24 cellular contexts compared by ENCODE assay signal in the genomic region with DNA sequence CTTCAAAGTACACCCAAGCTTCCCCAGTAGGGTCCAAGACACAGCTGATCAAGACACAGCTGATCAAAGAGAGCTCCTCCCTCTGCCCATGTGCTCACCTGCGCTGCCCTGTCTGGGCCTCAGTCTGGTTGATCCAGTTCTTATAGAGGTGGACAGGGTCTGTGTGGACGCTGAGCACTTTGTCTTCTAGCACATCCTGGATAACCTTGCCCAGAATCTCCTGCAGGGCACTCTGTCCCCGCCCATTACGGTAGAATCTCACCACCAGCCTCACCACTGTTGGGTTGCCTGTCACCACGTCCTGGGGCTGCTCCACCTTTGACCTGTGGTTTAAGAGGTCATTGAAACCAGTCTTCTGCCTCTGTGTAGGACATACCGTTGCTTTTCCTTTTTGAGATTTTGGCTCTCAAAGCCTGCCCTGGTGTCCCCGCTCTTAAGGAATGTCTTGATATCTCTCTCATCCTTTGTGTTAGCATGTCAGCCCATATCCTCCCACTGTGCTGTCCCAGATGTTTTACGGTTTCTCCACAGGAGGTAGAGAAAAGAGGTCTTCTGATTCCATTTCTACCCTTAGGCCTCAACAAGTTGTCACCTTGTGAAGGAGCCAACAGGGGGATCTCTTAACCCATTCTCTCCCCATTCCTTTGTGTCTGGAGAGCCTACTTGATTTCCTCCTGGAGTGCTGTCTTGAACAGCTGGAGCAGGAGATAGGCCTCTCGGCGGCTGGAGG. TPM values are rescaled to one million over a fixed set of nuclear protein-coding genes. Genes with fewer than 3 reads are reported as not detected.
A peak's percentile ranks its signal among the peaks of the same experiment; 100 is the strongest.
DNase-seq lines count a peak whose midpoint lies in the region; ATAC-seq, FAIRE-seq and TF ChIP-seq lines count a peak whose summit lies in the region.
"Had no signal": no experiment of that assay in that cellular context is flagged by ENCODE, and none has a peak within 500 bp of the region (broad histone marks: within the 10 kb centered on the region; RNA-seq: fewer than 3 reads in every experiment).

No MANE protein-coding gene starts in this region.

- no peaks in the 10 kb centered on the region for H3K27me3 Mint-ChIP-seq in CD14-positive monocyte (ENCODE audit: low read depth in 3 of 3)
- H3K27me3 Mint-ChIP-seq in endodermal cell (ENCODE audit: insufficient read depth), result no peaks in the 10 kb centered on the region
- H3K27me3 Mint-ChIP-seq: CD4-positive, alpha-beta memory T cell had no signal

- H3K27ac ChIP-seq in KMS-11 (no peak overlapping the region), endodermal cell (ENCODE audit: low read depth, low read length) (no peak overlapping the region), HepG2 (ENCODE audit: extremely low read length, insufficient read depth, low read length) (no peak overlapping the region)

- H3K4me2 ChIP-seq in KMS-11 (no peak overlapping the region), HepG2 (ENCODE audit: low read depth, low read length) (no peak overlapping the region)
- H3K4me2 ChIP-seq: GM23338 had no signal

- H3K4me1 ChIP-seq in KMS-11 (ENCODE audit: low read depth, poor library complexity, severe bottlenecking), result no peaks in the 10 kb centered on the region
- no peaks in the 10 kb centered on the region for H3K4me1 ChIP-seq in endodermal cell (ENCODE audit: control insufficient read depth, insufficient read depth, low read length)
- H3K4me1 ChIP-seq in HepG2 (ENCODE audit: insufficient read depth, low read length), result no peaks in the 10 kb centered on the region
- H3K4me1 ChIP-seq: HAP-1 had no signal

- H3K27me3 ChIP-seq in KMS-11 (ENCODE audit: insufficient read depth, low read depth) (no peaks in the 10 kb centered on the region), endodermal cell (ENCODE audit: control insufficient read depth, insufficient read depth, low read length, poor library complexity, severe bottlenecking) (no peaks in the 10 kb centered on the region), HepG2 (ENCODE audit: control insufficient read depth in 1 of 2, insufficient read depth in 2 of 2, low read length in 2 of 2) (no peaks in the 10 kb centered on the region)

- H3K4me3 ChIP-seq in KMS-11 (IDR thresholded peaks at IDR 0.05; ENCODE audit: insufficient read depth, low read depth, low read length) (no peak overlapping the region), endodermal cell (ENCODE audit: low read length) (no peak overlapping the region), HepG2 (replicated peaks in 1 of 3; ENCODE audit: insufficient read depth in 1 of 3, low read depth in 2 of 3, low read length in 3 of 3) (no peak overlapping the region)
- H3K4me3 ChIP-seq: GM23338, HAP-1 had no signal

- TF ChIP-seq EP300 in HepG2 (IDR thresholded peaks at IDR 0.05; ENCODE audit: low read depth in 2 of 2, low read length in 2 of 2), result no peak
- TF ChIP-seq EP300 in HepG2 (CRISPR knock-in tag; IDR thresholded peaks at IDR 0.05; ENCODE audit: borderline replicate concordance), result no peak

- H3K36me3 ChIP-seq in KMS-11 (ENCODE audit: insufficient read depth) (no peaks in the 10 kb centered on the region), endodermal cell (ENCODE audit: control insufficient read depth, insufficient read depth, low read length) (peaks cover 64% of the 10 kb centered on the region), HepG2 (replicated peaks in 1 of 2; ENCODE audit: control insufficient read depth in 1 of 2, insufficient read depth in 2 of 2, low read length in 2 of 2) (peaks cover 21 to 45% of the 10 kb centered on the region in 2 experiments)

- no peaks in the 10 kb centered on the region for H4K20me1 ChIP-seq in KMS-11 (ENCODE audit: insufficient read depth)
- H4K20me1 ChIP-seq in HepG2 (ENCODE audit: insufficient read depth, low read length), result no peaks in the 10 kb centered on the region

- intact Hi-C loops in CD14-positive monocyte (cut with micrococcal nuclease), result no loop called here
- intact Hi-C loops in left colon (cut with DNase I, micrococcal nuclease), result no loop called here
- intact Hi-C loops in HepG2 (cut with micrococcal nuclease; ENCODE audit: unreplicated experiment), result no loop called here

- H3K9ac ChIP-seq in KMS-11 (no peak overlapping the region), endodermal cell (ENCODE audit: extremely low read depth, low read length, poor library complexity, severe bottlenecking) (no peak overlapping the region), HepG2 (ENCODE audit: insufficient read depth, low read depth, low read length) (no peak overlapping the region)

- H2AFZ ChIP-seq in KMS-11 (ENCODE audit: low read depth) (no peak overlapping the region), HepG2 (ENCODE audit: low read length) (no peak overlapping the region)
- H2AFZ ChIP-seq: GM23338 had no signal

- POLR2A ChIA-PET in HepG2 (lab: Yijun Ruan, JAX), result no interaction called here

- no peak for FAIRE-seq in HepG2 (lab: Jason Lieb, UNC)
- FAIRE-seq: GM12891 had no signal

- H3K9me3 Mint-ChIP-seq in CD14-positive monocyte (no peaks in the 10 kb centered on the region), endodermal cell (no peaks in the 10 kb centered on the region)
- H3K9me3 Mint-ChIP-seq: CD4-positive, alpha-beta memory T cell; GM23338 had no signal

- peaks cover 70 to 81% of the 10 kb centered on the region in 2 donors for H3K36me3 Mint-ChIP-seq in CD14-positive monocyte
- peaks cover 50% of the 10 kb centered on the region for H3K36me3 Mint-ChIP-seq in endodermal cell (ENCODE audit: low read depth)
- H3K36me3 Mint-ChIP-seq: CD4-positive, alpha-beta memory T cell had no signal

- no peak for TF ChIP-seq CTCF in CD14-positive monocyte (IDR thresholded peaks at IDR 0.05)
- 0 out of 2 replicates have a peak, but pooled peaks have one; percentile 18 for TF ChIP-seq CTCF in KMS-11 (conservative IDR thresholded peaks at IDR 0.05; ENCODE audit: low read depth, low read length)
- peak; percentile 18 for TF ChIP-seq CTCF in endodermal cell (conservative IDR thresholded peaks at IDR 0.05)
- TF ChIP-seq CTCF in HepG2 (CRISPR knock-in tag; IDR thresholded peaks at IDR 0.05), result no peak

- WGBS in endodermal cell (ENCODE audit: insufficient coverage in 1 of 2, insufficient read length in 1 of 2), 2 experiments, result 84 to 85% methylated on average over 10 of the region's 10 CpGs
- WGBS in HepG2 (ENCODE audit: low lambda C conversion rate), result 95% methylated on average over 9 of the region's 10 CpGs

- no peak for TF ChIP-seq RAD21 in HepG2 (CRISPR knock-in tag; IDR thresholded peaks at IDR 0.05)

- BruUV-seq in HepG2 (replicated peaks; lab: Mats Ljungman, UMichigan), result no TSS peak

- H3K9me3 ChIP-seq in endodermal cell (ENCODE audit: control insufficient read depth, low read length), result no peaks in the 10 kb centered on the region
- no peaks in the 10 kb centered on the region for H3K9me3 ChIP-seq in HepG2 (ENCODE audit: low read length)
- H3K9me3 ChIP-seq: Caco-2, HAP-1 had no signal

- ATAC-seq in left colon (no peak), HepG2 (no peak)
- ATAC-seq: GM23338 had no signal

- in situ Hi-C loops in HepG2 (cut with HindIII; ENCODE audit: extremely low pct_ligation_motif_present, low pct_unique_long_range_greater_than_20kb), result no loop called here

- H3K4me3 Mint-ChIP-seq in CD14-positive monocyte (no peak overlapping the region), endodermal cell (no peak overlapping the region)
- H3K4me3 Mint-ChIP-seq: CD4-positive, alpha-beta memory T cell; GM23338 had no signal

- H3K27ac Mint-ChIP-seq in CD14-positive monocyte (peak overlapping the region in 4 of 7 donors; percentile 2 to 48 (median 17)), endodermal cell (no peak overlapping the region)
- H3K27ac Mint-ChIP-seq: GM23338 had no signal

- DNase-seq in CD14-positive monocyte (ENCODE audit: low spot score) (no peak), endodermal cell (peak; percentile 72), NCI-H510A (lab: John Stamatoyannopoulos, UW) (no peak), left colon (no peak), HepG2 (ENCODE audit: low spot score) (no peak)
- DNase-seq: Caco-2; CD4-positive, alpha-beta memory T cell; DMS 273 treated with DMSO at 0.1 percent for 48 hours; DND-41; KBM-7; NCI-H1092 treated with DMSO at 0.1 percent for 48 hours; NCI-H1436 treated with DMSO at 0.1 percent for 48 hours; NCI-H1930; NCI-H510A treated with DMSO at 0.1 percent for 48 hours; NCI-H82; OCI-M1 had no signal

- H3K4me1 Mint-ChIP-seq in CD14-positive monocyte (peaks cover 17% of the 10 kb centered on the region), endodermal cell (peaks cover 12% of the 10 kb centered on the region)
- H3K4me1 Mint-ChIP-seq: CD4-positive, alpha-beta memory T cell had no signal

- H3K79me2 ChIP-seq in KMS-11 (ENCODE audit: insufficient read depth, low read depth), result no peaks in the 10 kb centered on the region
- H3K79me2 ChIP-seq in HepG2 (ENCODE audit: insufficient read depth, low read length), result no peaks in the 10 kb centered on the region

- TF ChIP-seq POLR2A in HepG2 (IDR thresholded peaks at IDR 0.05; ENCODE audit: insufficient read depth in 1 of 2, low read depth in 2 of 2, low read length in 2 of 2), result no peak

- CTCF ChIA-PET in HepG2 (lab: Yijun Ruan, JAX; ENCODE audit: low intra/inter-chr PET ratio, low total read pairs), result no interaction called here

RNA-seq across cellular contexts. Expression of a gene that starts 33.5 kb away (rescaled TPM):
- polyA plus RNA-seq in CD14-positive monocyte (under 1 TPM in 1 of 2 donors, not detected in 1; 0.03 TPM), HepG2 (2011; rRNA removed) (12.8 and 13.5 TPM in 2 replicates)
- total RNA-seq in endodermal cell (10 to 100 TPM; 28.6 to 36.9 TPM), left colon (10 to 100 TPM in 1 of 2 donors, 1 to 10 TPM in 1; 2.8 to 10.5 TPM), HepG2 (2016; rRNA removed; fragmentation: Illumina TruSeq; extraction: Trizol) (6.7 and 14.1 TPM in 2 replicates)
- 28.9 TPM for polyA plus RNA-seq in endodermal cell (2013, experiment 1 of 2)
- 28.9 TPM for polyA plus RNA-seq in endodermal cell (2013, experiment 2 of 2)
- 0.97 and 2.0 TPM in 2 replicates for total RNA-seq in HepG2 (2016; cell fraction: cytosol; rRNA removed; fragmentation: Illumina TruSeq; extraction: Trizol; ENCODE audit: low read depth)
- 6.2 and 14.6 TPM in 2 replicates for total RNA-seq in HepG2 (2016; cell fraction: insoluble cytoplasmic fraction; rRNA removed; fragmentation: Illumina TruSeq; extraction: Trizol)
- total RNA-seq in HepG2 (2016; cell fraction: membrane; rRNA removed; fragmentation: Illumina TruSeq; extraction: Trizol), result 2.2 and 2.4 TPM in 2 replicates
- total RNA-seq in HepG2 (2016; cell fraction: nucleus; rRNA removed; fragmentation: Illumina TruSeq; extraction: Trizol), result 18.5 and 22.6 TPM in 2 replicates
- 2.4 and 3.7 TPM in 2 replicates for polyA plus RNA-seq in HepG2 (2011; cell fraction: cytosol; rRNA removed)
- 79.6 and 121 TPM in 2 replicates for polyA plus RNA-seq in HepG2 (2011; cell fraction: nucleus; rRNA removed)
- polyA plus RNA-seq in HepG2 (2012), result 4.8 and 7.5 TPM in 2 replicates
- 0.44 TPM in 2 replicates for polyA plus RNA-seq in HepG2 (2016; cell fraction: cytosol; fragmentation: Illumina TruSeq; extraction: Trizol; ENCODE audit: low read depth)
- polyA plus RNA-seq in HepG2 (2016; cell fraction: insoluble cytoplasmic fraction; fragmentation: Illumina TruSeq; extraction: Trizol; ENCODE audit: low read depth), result 3.2 and 3.8 TPM in 2 replicates
- 0.92 and 1.1 TPM in 2 replicates for polyA plus RNA-seq in HepG2 (2016; cell fraction: membrane; fragmentation: Illumina TruSeq; extraction: Trizol; ENCODE audit: low read depth)
- 42.8 and 43.6 TPM in 2 replicates for polyA plus RNA-seq in HepG2 (2016; cell fraction: nucleus; fragmentation: Illumina TruSeq; extraction: Trizol; ENCODE audit: insufficient read depth, low read depth)
- 22.3 and 62.6 TPM in 2 replicates for polyA minus RNA-seq in HepG2 (2011; rRNA and poly(A)+ RNA removed; ENCODE audit: low replicate concordance)
- 4.0 and 5.7 TPM in 2 replicates for polyA minus RNA-seq in HepG2 (2011; cell fraction: cytosol; rRNA and poly(A)+ RNA removed)
- 16.8 and 18.3 TPM in 2 replicates for polyA minus RNA-seq in HepG2 (2011; cell fraction: nucleus; rRNA and poly(A)+ RNA removed)
- total RNA-seq: CD4-positive, alpha-beta memory T cell had no signal
- polyA plus RNA-seq: CD4-positive, alpha-beta memory T cell had no signal

RNA-seq across cellular contexts. Expression of a gene that starts 38.3 kb away (rescaled TPM):
- polyA plus RNA-seq in CD14-positive monocyte (1 to 10 TPM; 4.5 to 8.0 TPM), HepG2 (2011; rRNA removed) (3.9 and 4.8 TPM in 2 replicates)
- total RNA-seq in endodermal cell (10 to 100 TPM; 10.5 to 12.8 TPM), left colon (10 to 100 TPM; 45.9 to 66.4 TPM), HepG2 (2016; rRNA removed; fragmentation: Illumina TruSeq; extraction: Trizol) (1.3 and 1.6 TPM in 2 replicates)
- polyA plus RNA-seq in endodermal cell (2013, experiment 1 of 2), result 11.5 TPM
- 11.3 TPM for polyA plus RNA-seq in endodermal cell (2013, experiment 2 of 2)
- total RNA-seq in HepG2 (2016; cell fraction: cytosol; rRNA removed; fragmentation: Illumina TruSeq; extraction: Trizol; ENCODE audit: low read depth), result 0.10 and 0.18 TPM in 2 replicates
- 0.94 and 1.4 TPM in 2 replicates for total RNA-seq in HepG2 (2016; cell fraction: insoluble cytoplasmic fraction; rRNA removed; fragmentation: Illumina TruSeq; extraction: Trizol)
- 0.86 and 1.1 TPM in 2 replicates for total RNA-seq in HepG2 (2016; cell fraction: membrane; rRNA removed; fragmentation: Illumina TruSeq; extraction: Trizol)
- total RNA-seq in HepG2 (2016; cell fraction: nucleus; rRNA removed; fragmentation: Illumina TruSeq; extraction: Trizol), result 1.6 and 2.1 TPM in 2 replicates
- 3.4 and 4.5 TPM in 2 replicates for polyA plus RNA-seq in HepG2 (2011; cell fraction: cytosol; rRNA removed)
- polyA plus RNA-seq in HepG2 (2011; cell fraction: nucleus; rRNA removed), result 16.7 and 19.0 TPM in 2 replicates
- polyA plus RNA-seq in HepG2 (2012), result 7.2 and 7.9 TPM in 2 replicates
- polyA plus RNA-seq in HepG2 (2016; cell fraction: cytosol; fragmentation: Illumina TruSeq; extraction: Trizol; ENCODE audit: low read depth), result 0.14 and 0.24 TPM in 2 replicates
- 2.7 and 4.2 TPM in 2 replicates for polyA plus RNA-seq in HepG2 (2016; cell fraction: insoluble cytoplasmic fraction; fragmentation: Illumina TruSeq; extraction: Trizol; ENCODE audit: low read depth)
- 0.64 and 0.70 TPM in 2 replicates for polyA plus RNA-seq in HepG2 (2016; cell fraction: membrane; fragmentation: Illumina TruSeq; extraction: Trizol; ENCODE audit: low read depth)
- 5.2 and 6.2 TPM in 2 replicates for polyA plus RNA-seq in HepG2 (2016; cell fraction: nucleus; fragmentation: Illumina TruSeq; extraction: Trizol; ENCODE audit: insufficient read depth, low read depth)
- polyA minus RNA-seq in HepG2 (2011; rRNA and poly(A)+ RNA removed; ENCODE audit: low replicate concordance), result 6.9 and 12.7 TPM in 2 replicates
- polyA minus RNA-seq in HepG2 (2011; cell fraction: cytosol; rRNA and poly(A)+ RNA removed), result 4.3 and 7.2 TPM in 2 replicates
- 5.4 and 6.3 TPM in 2 replicates for polyA minus RNA-seq in HepG2 (2011; cell fraction: nucleus; rRNA and poly(A)+ RNA removed)

RNA-seq across cellular contexts. Expression of a gene that starts 40.6 kb away (rescaled TPM):
- polyA plus RNA-seq in CD14-positive monocyte (under 1 TPM in 1 of 2 donors, not detected in 1; 0.14 TPM), HepG2 (2011; rRNA removed) (0.18 and 0.30 TPM in 2 replicates)
- total RNA-seq in endodermal cell (not detected), left colon (under 1 TPM in 1 of 2 donors, not detected in 1; 0.28 TPM), HepG2 (2016; rRNA removed; fragmentation: Illumina TruSeq; extraction: Trizol) (0.13 and 0.15 TPM in 2 replicates)
- polyA plus RNA-seq in endodermal cell (2013, experiment 1 of 2), result not detected
- polyA plus RNA-seq in endodermal cell (2013, experiment 2 of 2), result not detected
- total RNA-seq in HepG2 (2016; cell fraction: cytosol; rRNA removed; fragmentation: Illumina TruSeq; extraction: Trizol; ENCODE audit: low read depth), result not detected in 2 replicates
- 0.22 and 0.37 TPM in 2 replicates for total RNA-seq in HepG2 (2016; cell fraction: insoluble cytoplasmic fraction; rRNA removed; fragmentation: Illumina TruSeq; extraction: Trizol)
- not detected in 2 replicates for total RNA-seq in HepG2 (2016; cell fraction: membrane; rRNA removed; fragmentation: Illumina TruSeq; extraction: Trizol)
- not detected in 2 replicates for total RNA-seq in HepG2 (2016; cell fraction: nucleus; rRNA removed; fragmentation: Illumina TruSeq; extraction: Trizol)
- 0.05 and 0.11 TPM in 2 replicates for polyA plus RNA-seq in HepG2 (2011; cell fraction: cytosol; rRNA removed)
- polyA plus RNA-seq in HepG2 (2011; cell fraction: nucleus; rRNA removed), result 0.61 and 1.4 TPM in 2 replicates
- 0.17 TPM in 1 of 2 replicates, not detected in the other for polyA plus RNA-seq in HepG2 (2012)
- polyA plus RNA-seq in HepG2 (2016; cell fraction: cytosol; fragmentation: Illumina TruSeq; extraction: Trizol; ENCODE audit: low read depth), result not detected in 2 replicates
- polyA plus RNA-seq in HepG2 (2016; cell fraction: insoluble cytoplasmic fraction; fragmentation: Illumina TruSeq; extraction: Trizol; ENCODE audit: low read depth), result not detected in 2 replicates
- not detected in 2 replicates for polyA plus RNA-seq in HepG2 (2016; cell fraction: membrane; fragmentation: Illumina TruSeq; extraction: Trizol; ENCODE audit: low read depth)
- 0.60 TPM in 1 of 2 replicates, not detected in the other for polyA plus RNA-seq in HepG2 (2016; cell fraction: nucleus; fragmentation: Illumina TruSeq; extraction: Trizol; ENCODE audit: insufficient read depth, low read depth)
- 0.32 TPM in 1 of 2 replicates, not detected in the other for polyA minus RNA-seq in HepG2 (2011; rRNA and poly(A)+ RNA removed; ENCODE audit: low replicate concordance)
- polyA minus RNA-seq in HepG2 (2011; cell fraction: cytosol; rRNA and poly(A)+ RNA removed), result not detected in 2 replicates
- 0.99 TPM in 1 of 2 replicates, not detected in the other for polyA minus RNA-seq in HepG2 (2011; cell fraction: nucleus; rRNA and poly(A)+ RNA removed)
- total RNA-seq: Caco-2, G401, GM23338, Right ventricle myocardium inferior, SK-MEL-5 had no signal
- polyA plus RNA-seq: BJ, GM23338 had no signal

RNA-seq across cellular contexts. Expression of a gene that starts 52.7 kb away (rescaled TPM):
- polyA plus RNA-seq in CD14-positive monocyte (10 to 100 TPM; 54.9 to 81.7 TPM), HepG2 (2011; rRNA removed) (35.0 and 39.4 TPM in 2 replicates)
- total RNA-seq in endodermal cell (100 to 1,000 TPM in 1 of 2 donors, 10 to 100 TPM in 1; 96.0 to 129 TPM), left colon (10 to 100 TPM; 78.0 to 87.7 TPM), HepG2 (2016; rRNA removed; fragmentation: Illumina TruSeq; extraction: Trizol) (37.9 and 59.4 TPM in 2 replicates)
- polyA plus RNA-seq in endodermal cell (2013, experiment 1 of 2), result 72.2 TPM
- 60.4 TPM for polyA plus RNA-seq in endodermal cell (2013, experiment 2 of 2)
- total RNA-seq in HepG2 (2016; cell fraction: cytosol; rRNA removed; fragmentation: Illumina TruSeq; extraction: Trizol; ENCODE audit: low read depth), result 69.0 and 80.5 TPM in 2 replicates
- 32.9 and 62.3 TPM in 2 replicates for total RNA-seq in HepG2 (2016; cell fraction: insoluble cytoplasmic fraction; rRNA removed; fragmentation: Illumina TruSeq; extraction: Trizol)
- 57.8 and 70.5 TPM in 2 replicates for total RNA-seq in HepG2 (2016; cell fraction: membrane; rRNA removed; fragmentation: Illumina TruSeq; extraction: Trizol)
- 36.6 and 46.8 TPM in 2 replicates for total RNA-seq in HepG2 (2016; cell fraction: nucleus; rRNA removed; fragmentation: Illumina TruSeq; extraction: Trizol)
- polyA plus RNA-seq in HepG2 (2011; cell fraction: cytosol; rRNA removed), result 44.6 and 54.4 TPM in 2 replicates
- polyA plus RNA-seq in HepG2 (2011; cell fraction: nucleus; rRNA removed), result 28.8 and 37.7 TPM in 2 replicates
- 37.1 and 42.0 TPM in 2 replicates for polyA plus RNA-seq in HepG2 (2012)
- polyA plus RNA-seq in HepG2 (2016; cell fraction: cytosol; fragmentation: Illumina TruSeq; extraction: Trizol; ENCODE audit: low read depth), result 109 and 132 TPM in 2 replicates
- polyA plus RNA-seq in HepG2 (2016; cell fraction: insoluble cytoplasmic fraction; fragmentation: Illumina TruSeq; extraction: Trizol; ENCODE audit: low read depth), result 38.4 and 48.9 TPM in 2 replicates
- polyA plus RNA-seq in HepG2 (2016; cell fraction: membrane; fragmentation: Illumina TruSeq; extraction: Trizol; ENCODE audit: low read depth), result 78.1 and 86.6 TPM in 2 replicates
- polyA plus RNA-seq in HepG2 (2016; cell fraction: nucleus; fragmentation: Illumina TruSeq; extraction: Trizol; ENCODE audit: insufficient read depth, low read depth), result 64.6 and 71.1 TPM in 2 replicates
- 43.3 and 215 TPM in 2 replicates for polyA minus RNA-seq in HepG2 (2011; rRNA and poly(A)+ RNA removed; ENCODE audit: low replicate concordance)
- polyA minus RNA-seq in HepG2 (2011; cell fraction: cytosol; rRNA and poly(A)+ RNA removed), result 15.2 and 16.5 TPM in 2 replicates
- polyA minus RNA-seq in HepG2 (2011; cell fraction: nucleus; rRNA and poly(A)+ RNA removed), result 15.8 and 22.0 TPM in 2 replicates

Comparison
In these comparisons a context has a peak if more than half of its experiments do, and no peak if none do; other contexts are left out.
1. CTCF ChIP-seq: peak in KMS-11 (single experiment) and endodermal cell (single experiment); none in CD14-positive monocyte (single experiment) and HepG2 (single experiment).